ENCODE assay signal across 10 cellular contexts in the genomic region with DNA sequence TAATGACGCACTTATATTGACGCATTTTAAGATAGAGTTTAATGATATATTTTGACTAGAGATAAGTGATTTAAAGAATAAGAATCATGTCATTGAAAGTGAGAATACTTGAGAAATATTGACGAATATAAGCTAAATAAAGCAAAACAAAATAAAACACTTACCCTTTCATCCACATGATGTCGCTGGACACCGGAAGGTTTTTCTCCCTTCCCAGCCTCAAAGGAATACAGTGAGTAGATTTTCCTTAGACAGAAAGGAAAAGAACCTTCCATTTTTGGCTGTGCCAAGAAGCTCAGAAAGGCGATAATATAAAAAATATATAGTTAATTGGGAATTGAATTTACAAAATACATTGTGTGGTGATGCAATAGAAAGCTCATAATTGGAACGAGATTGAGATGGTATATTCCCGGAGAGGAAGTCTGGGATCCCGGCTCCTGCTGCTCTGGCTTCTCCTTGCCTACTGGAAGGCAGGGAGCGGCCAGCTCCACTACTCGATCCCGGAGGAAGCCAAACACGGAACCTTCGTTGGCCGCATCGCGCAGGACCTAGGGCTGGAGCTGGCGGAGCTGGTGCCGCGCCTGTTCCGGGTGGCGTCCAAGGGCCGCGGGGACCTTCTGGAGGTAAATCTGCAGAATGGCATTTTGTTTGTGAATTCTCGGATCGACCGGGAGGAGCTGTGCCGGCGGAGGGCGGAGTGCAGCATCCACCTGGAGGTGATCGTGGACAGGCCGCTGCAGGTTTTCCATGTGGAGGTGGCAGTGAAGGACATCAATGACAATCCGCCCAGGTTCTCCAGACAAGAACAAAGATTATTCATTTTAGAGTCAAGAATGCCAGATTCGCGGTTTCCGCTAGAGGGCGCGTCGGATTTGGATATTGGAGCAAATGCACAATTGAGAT. TPM values are rescaled to one million over a fixed set of nuclear protein-coding genes. Genes with fewer than 3 reads are reported as not detected.
DNase-seq lines count a peak whose midpoint lies in the region; ATAC-seq, FAIRE-seq and TF ChIP-seq lines count a peak whose summit lies in the region.
"Had no signal": no experiment of that assay in that cellular context is flagged by ENCODE, and none has a peak within 500 bp of the region (broad histone marks: within the 10 kb centered on the region; RNA-seq: fewer than 3 reads in every experiment).

PCDHA5 (plus strand) TSS at position 239 of the 906 bp plus-strand sequence.

- no peak for FAIRE-seq in RCC 7860 (lab: Jason Lieb, UNC)

- H3K4me3 ChIP-seq in fibroblast of mammary gland (ENCODE audit: control insufficient read depth, low read depth, low read length) = no peak within 1 kb of the TSS
- no peak within 1 kb of the TSS for H3K4me3 ChIP-seq in thyroid gland (replicated peaks in 1 of 3)

- H3K27ac ChIP-seq in thyroid gland = no peak within 1 kb of the TSS
- H3K27ac ChIP-seq: sigmoid colon had no signal

- no peaks in the 10 kb centered on the region for H3K4me1 ChIP-seq in thyroid gland
- H3K4me1 ChIP-seq: sigmoid colon had no signal

- H3K9me3 ChIP-seq in thyroid gland = no peaks in the 10 kb centered on the region

- no peak for TF ChIP-seq POLR2A in thyroid gland (IDR thresholded peaks at IDR 0.05)

- intact Hi-C loops in thyroid gland (cut with DNase I) = no loop called here

- no peak for ATAC-seq in GM18520 (IDR thresholded peaks at IDR 0.05; ENCODE audit: unreplicated experiment)

- no peaks in the 10 kb centered on the region for H3K36me3 ChIP-seq in thyroid gland
- H3K36me3 ChIP-seq: sigmoid colon had no signal

- DNase-seq in stimulated activated CD4-positive, alpha-beta T cell treated with anti-CD3 and anti-CD28 coated beads, Interleukin-2, amount 100 ng/mL, for 48 hours = peak; percentile 28 to 32
- DNase-seq in stimulated activated CD4-positive, alpha-beta T cell treated with anti-CD3 and anti-CD28 coated beads, Interleukin-4, amount 100 ng/mL, for 4 hours = no peak
- DNase-seq in RCC 7860 (ENCODE audit: low spot score) (peak; percentile 6), fibroblast of mammary gland (ENCODE audit: low read depth) (peak; percentile 24), thyroid gland (peak; percentile 25 to 46), NK-92 (lab: John Stamatoyannopoulos, UW; ENCODE audit: unreplicated experiment) (no peak)
- no peak for DNase-seq in stimulated activated naive CD4-positive, alpha-beta T cell (lab: John Stamatoyannopoulos, UW)
- DNase-seq: NCI-H1930, sigmoid colon had no signal

- WGBS in thyroid gland, 2 donors = 25 to 26% methylated on average over 37 to 38 of the region's 39 CpGs

- TF ChIP-seq CTCF in fibroblast of mammary gland (conservative IDR thresholded peaks at IDR 0.05; ENCODE audit: control insufficient read depth, insufficient read depth, low read depth, low read length) = peak; percentile 51
- TF ChIP-seq CTCF in thyroid gland (IDR thresholded peaks at IDR 0.05) = peak in 3 of 6 experiments; percentile 20 to 60 (median 27)

- H3K27me3 ChIP-seq in thyroid gland = no peaks in the 10 kb centered on the region

RNA-seq across cellular contexts. Expression of gene PCDHA5, which starts in this region (rescaled TPM):
- under 1 TPM; 0.33 to 0.54 (median 0.45) TPM for total RNA-seq in thyroid gland

Comparison
In these comparisons a context has a peak if more than half of its experiments do, and no peak if none do; other contexts are left out.
1. DNase-seq: peak in stimulated activated CD4-positive, alpha-beta T cell treated with anti-CD3 and anti-CD28 coated beads, Interleukin-2, amount 100 ng/mL, for 48 hours (2 of 2), RCC 7860 (single experiment) and fibroblast of mammary gland (single experiment); none in stimulated activated CD4-positive, alpha-beta T cell treated with anti-CD3 and anti-CD28 coated beads, Interleukin-4, amount 100 ng/mL, for 4 hours (0 of 2), stimulated activated naive CD4-positive, alpha-beta T cell (0 of 6) and NK-92 (single experiment).
2. Peak in DNase-seq in thyroid gland; RNA of the gene not detected or under 1 TPM.